In the genomic region with DNA sequence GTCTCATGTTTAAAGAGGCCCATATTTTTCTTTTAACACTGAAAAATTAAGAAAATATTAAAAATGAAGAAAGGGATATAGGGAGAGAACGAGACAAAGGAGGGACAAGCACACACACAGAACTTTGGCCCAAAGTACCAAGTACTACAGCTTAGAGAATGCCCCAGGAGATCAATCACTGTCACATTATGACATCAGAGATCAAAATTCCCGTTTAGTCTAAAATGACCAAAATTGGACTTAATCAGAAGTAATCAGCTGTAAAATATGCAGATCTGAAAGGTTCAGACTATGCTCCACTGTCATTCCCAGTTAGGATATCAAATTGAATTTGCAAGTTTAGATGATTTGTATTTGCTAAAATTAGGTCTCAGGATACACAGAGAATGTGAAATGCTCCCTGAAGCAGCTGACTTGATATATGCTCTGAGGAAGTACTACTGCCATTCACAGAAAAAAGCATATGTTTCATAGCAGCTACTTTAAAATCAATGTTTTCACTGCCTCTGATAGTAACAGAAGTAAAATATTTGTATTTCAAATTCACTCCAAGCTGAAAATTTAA, we compare ENCODE assay signal across 30 cellular contexts.
"Had no signal": no experiment of that assay in that cellular context is flagged by ENCODE, and none has a peak within 500 bp of the region (broad histone marks: within the 10 kb centered on the region; RNA-seq: fewer than 3 reads in every experiment).

No MANE protein-coding gene starts in this region.

- H3K27me3 ChIP-seq: adrenal gland, body of pancreas, breast epithelium had no signal

- H3K9me3 Mint-ChIP-seq: activated CD4-positive, alpha-beta memory T cell treated with anti-CD3 and anti-CD28 coated beads, Interleukin-2, amount 10 ng/mL, durations not matched to agents 7 days and 5 days; activated naive CD4-positive, alpha-beta T cell treated with anti-CD3 and anti-CD28 coated beads for 36 hours; activated naive CD4-positive, alpha-beta T cell treated with anti-CD3 and anti-CD28 coated beads, Interleukin-2, amount 50 U/mL, for 72 hours; activated T-helper 17 cell treated with anti-CD3 and anti-CD28 coated beads, Interleukin-2, amount 50 U/mL, for 72 hours had no signal

- H3K27me3 Mint-ChIP-seq: activated CD4-positive, alpha-beta memory T cell treated with anti-CD3 and anti-CD28 coated beads, Interleukin-2, amount 10 ng/mL, durations not matched to agents 7 days and 5 days; activated CD8-positive, alpha-beta memory T cell treated with anti-CD3 and anti-CD28 coated beads, Interleukin-2, amount 10 ng/mL, durations not matched to agents 7 days and 5 days; activated T-helper 17 cell treated with anti-CD3 and anti-CD28 coated beads, Interleukin-2, amount 50 U/mL, for 72 hours had no signal

- H3K4me3 ChIP-seq: adrenal gland, body of pancreas, breast epithelium, PC-9 had no signal

- H3K4me1 ChIP-seq: adrenal gland, breast epithelium had no signal

- ATAC-seq: activated CD8-positive, alpha-beta memory T cell treated with anti-CD3 and anti-CD28 coated beads, Interleukin-2, amount 10 ng/mL, durations not matched to agents 7 days and 5 days; activated naive CD4-positive, alpha-beta T cell treated with anti-CD3 and anti-CD28 coated beads, Interleukin-2, amount 50 U/mL, for 72 hours; activated T-helper 17 cell treated with anti-CD3 and anti-CD28 coated beads, Interleukin-2, amount 50 U/mL, for 72 hours; body of pancreas; Right ventricle myocardium inferior had no signal

- H3K36me3 ChIP-seq: adrenal gland, breast epithelium, WERI-Rb-1 had no signal

- H3K36me3 Mint-ChIP-seq: activated CD8-positive, alpha-beta memory T cell treated with anti-CD3 and anti-CD28 coated beads, Interleukin-2, amount 10 ng/mL, durations not matched to agents 7 days and 5 days; activated naive CD4-positive, alpha-beta T cell treated with anti-CD3 and anti-CD28 coated beads, Interleukin-2, amount 50 U/mL, for 72 hours had no signal

- DNase-seq: activated CD4-positive, alpha-beta memory T cell treated with anti-CD3 and anti-CD28 coated beads, Interleukin-2, amount 10 ng/mL, durations not matched to agents 7 days and 5 days; activated CD4-positive, alpha-beta T cell treated with anti-CD3 and anti-CD28 coated beads for 1 hour; activated CD4-positive, alpha-beta T cell treated with anti-CD3 and anti-CD28 coated beads for 48 hours; activated CD4-positive, CD25-positive, alpha-beta regulatory T cell; activated CD8-positive, alpha-beta memory T cell treated with anti-CD3 and anti-CD28 coated beads for 24 hours; activated CD8-positive, alpha-beta memory T cell treated with anti-CD3 and anti-CD28 coated beads, Interleukin-2, amount 10 ng/mL, durations not matched to agents 7 days and 5 days; activated CD8-positive, alpha-beta memory T cell treated with anti-CD3 and anti-CD28 coated beads, Interleukin-2, amount 50 U/mL, for 48 hours; activated gamma-delta T cell treated with Interleukin-2 at 50 U/mL for 16 hours; activated naive CD4-positive, alpha-beta T cell treated with anti-CD3 and anti-CD28 coated beads for 36 hours; activated T-cell treated with anti-CD3 and anti-CD28 coated beads, Interleukin-2, amount 50 U/mL, for 48 hours; adrenal gland; body of pancreas; MM.1S; MV-4-11; NCI-H1092; NCI-H1436 treated with DMSO at 0.1 percent for 48 hours; NCI-H1694 treated with DMSO at 0.1 percent for 48 hours; NCI-H2029; NCI-H345; NCI-H524 treated with DMSO at 0.1 percent for 48 hours; PC-9; SIG-M5; T1000; WERI-Rb-1 had no signal

- H3K4me1 Mint-ChIP-seq: activated CD4-positive, alpha-beta memory T cell treated with anti-CD3 and anti-CD28 coated beads, Interleukin-2, amount 10 ng/mL, durations not matched to agents 7 days and 5 days; activated CD8-positive, alpha-beta memory T cell treated with anti-CD3 and anti-CD28 coated beads, Interleukin-2, amount 10 ng/mL, durations not matched to agents 7 days and 5 days; activated T-helper 17 cell treated with anti-CD3 and anti-CD28 coated beads, Interleukin-2, amount 50 U/mL, for 72 hours had no signal

- H3K27ac ChIP-seq: adrenal gland, body of pancreas, breast epithelium, KMS-11, PC-9, RWPE1, WERI-Rb-1 had no signal

- H3K9me3 ChIP-seq: adrenal gland, body of pancreas, breast epithelium had no signal

- H3K27ac Mint-ChIP-seq: activated CD4-positive, alpha-beta memory T cell treated with anti-CD3 and anti-CD28 coated beads, Interleukin-2, amount 10 ng/mL, durations not matched to agents 7 days and 5 days; activated CD8-positive, alpha-beta memory T cell treated with anti-CD3 and anti-CD28 coated beads, Interleukin-2, amount 10 ng/mL, durations not matched to agents 7 days and 5 days; activated naive CD4-positive, alpha-beta T cell treated with anti-CD3 and anti-CD28 coated beads for 36 hours; activated T-helper 17 cell treated with anti-CD3 and anti-CD28 coated beads, Interleukin-2, amount 50 U/mL, for 72 hours had no signal

- H3K4me3 Mint-ChIP-seq: activated CD4-positive, alpha-beta memory T cell treated with anti-CD3 and anti-CD28 coated beads, Interleukin-2, amount 10 ng/mL, durations not matched to agents 7 days and 5 days; activated CD8-positive, alpha-beta memory T cell treated with anti-CD3 and anti-CD28 coated beads, Interleukin-2, amount 10 ng/mL, durations not matched to agents 7 days and 5 days; activated naive CD4-positive, alpha-beta T cell treated with anti-CD3 and anti-CD28 coated beads for 36 hours; activated T-helper 17 cell treated with anti-CD3 and anti-CD28 coated beads, Interleukin-2, amount 50 U/mL, for 72 hours had no signal
